In genomic region chr19:4352701-4353121, GRCh38 we compare ENCODE assay signal across 8 cellular contexts. TPM values are rescaled to one million over a fixed set of nuclear protein-coding genes. Genes with fewer than 3 reads are reported as not detected.
DNase-seq lines count a peak whose midpoint lies in the region; ATAC-seq and TF ChIP-seq lines count a peak whose summit lies in the region.

No MANE protein-coding gene starts in this region.

- H3K4me1 ChIP-seq in upper lobe of left lung = no peaks in the 10 kb centered on the region

- H3K9me3 Mint-ChIP-seq in activated CD4-positive, alpha-beta T cell treated with anti-CD3 and anti-CD28 coated beads, Interleukin-2, amount 10 ng/mL, durations not matched to agents 24 days and 14 days = no peaks in the 10 kb centered on the region
- H3K9me3 Mint-ChIP-seq in endothelial cell (ENCODE audit: unreplicated experiment) = no peaks in the 10 kb centered on the region
- no peaks in the 10 kb centered on the region for H3K9me3 Mint-ChIP-seq in naive thymus-derived CD8-positive, alpha-beta T cell

- no peak overlapping the region for H3K27ac Mint-ChIP-seq in activated CD4-positive, alpha-beta T cell treated with anti-CD3 and anti-CD28 coated beads, Interleukin-2, amount 10 ng/mL, durations not matched to agents 24 days and 14 days
- H3K27ac Mint-ChIP-seq in endothelial cell (ENCODE audit: unreplicated experiment) = no peak overlapping the region
- H3K27ac Mint-ChIP-seq in naive thymus-derived CD8-positive, alpha-beta T cell = peak overlapping the region in 5 of 10 donors; percentile 48 to 74 (median 57)

- 37 to 62% methylated on average over 9 of the region's 9 CpGs for WGBS in upper lobe of left lung, 2 donors

- no peaks in the 10 kb centered on the region for H3K27me3 Mint-ChIP-seq in activated CD4-positive, alpha-beta T cell treated with anti-CD3 and anti-CD28 coated beads, Interleukin-2, amount 10 ng/mL, durations not matched to agents 24 days and 14 days
- H3K27me3 Mint-ChIP-seq in endothelial cell (ENCODE audit: unreplicated experiment) = peaks cover 3% of the 10 kb centered on the region
- no peaks in the 10 kb centered on the region for H3K27me3 Mint-ChIP-seq in naive thymus-derived CD8-positive, alpha-beta T cell

- no peak overlapping the region for H3K4me3 ChIP-seq in upper lobe of left lung

- TF ChIP-seq CTCF in GM12874 (IDR thresholded peaks at IDR 0.05; ENCODE audit: insufficient read depth, low read depth, low read length) (peak; percentile 91), endothelial cell (IDR thresholded peaks at IDR 0.05; ENCODE audit: unreplicated experiment) (peak; percentile 91), upper lobe of left lung (IDR thresholded peaks at IDR 0.05) (peak; percentile 48 to 95 (median 67))

- no peak overlapping the region for H3K4me3 Mint-ChIP-seq in activated CD4-positive, alpha-beta T cell treated with anti-CD3 and anti-CD28 coated beads, Interleukin-2, amount 10 ng/mL, durations not matched to agents 24 days and 14 days
- H3K4me3 Mint-ChIP-seq in endothelial cell (ENCODE audit: unreplicated experiment) = no peak overlapping the region
- H3K4me3 Mint-ChIP-seq in naive thymus-derived CD8-positive, alpha-beta T cell = no peak overlapping the region

- POLR2A ChIA-PET in naive thymus-derived CD8-positive, alpha-beta T cell (lab: Charles Lee) = interaction anchor here (0.6 to 2.1 kb wide), 10 partner anchors 9 to 298 kb away, joined by 3 to 21 read pairs (median 4); partner anchors contain the start of genes CHAF1A, FSD1, MPND and SH3GL1

- DNase-seq in NCI-H2171 treated with DMSO at 0.1 percent for 48 hours (lab: John Stamatoyannopoulos, UW) (peak; percentile 64), endothelial cell (ENCODE audit: low spot score) (peak; percentile 69), upper lobe of left lung (no peak), mesenteric fat pad (ENCODE audit: low spot score) (no peak)
- DNase-seq in activated CD4-positive, alpha-beta T cell treated with anti-CD3 and anti-CD28 coated beads, Interleukin-2, amount 10 ng/mL, durations not matched to agents 24 days and 14 days = peak; percentile 86
- peak; percentile 33 to 86 (median 64) for DNase-seq in naive thymus-derived CD8-positive, alpha-beta T cell

- H3K27ac ChIP-seq in upper lobe of left lung = no peak overlapping the region

- H3K36me3 Mint-ChIP-seq in activated CD4-positive, alpha-beta T cell treated with anti-CD3 and anti-CD28 coated beads, Interleukin-2, amount 10 ng/mL, durations not matched to agents 24 days and 14 days (ENCODE audit: low read depth) = peaks cover 6% of the 10 kb centered on the region
- H3K36me3 Mint-ChIP-seq in endothelial cell (ENCODE audit: low read depth, unreplicated experiment) = peaks cover 3% of the 10 kb centered on the region
- H3K36me3 Mint-ChIP-seq in naive thymus-derived CD8-positive, alpha-beta T cell = peaks cover 0 to 7% (median 0%) of the 10 kb centered on the region in 3 donors

- no peak for TF ChIP-seq EP300 in upper lobe of left lung (IDR thresholded peaks at IDR 0.05)

- H3K27me3 ChIP-seq in upper lobe of left lung = no peaks in the 10 kb centered on the region

- ATAC-seq in naive thymus-derived CD8-positive, alpha-beta T cell = peak; percentile 74 to 85
- ATAC-seq in upper lobe of left lung (ENCODE audit: low FRiP score in 2 of 2) (peak; percentile 60 to 84), HG02973 (IDR thresholded peaks at IDR 0.05; ENCODE audit: unreplicated experiment) (no peak)

- TF ChIP-seq POLR2A in upper lobe of left lung (IDR thresholded peaks at IDR 0.05) = no peak

- peaks cover 0 to 17% (median 3%) of the 10 kb centered on the region in 4 donors for H3K36me3 ChIP-seq in upper lobe of left lung

- H3K4me1 Mint-ChIP-seq in activated CD4-positive, alpha-beta T cell treated with anti-CD3 and anti-CD28 coated beads, Interleukin-2, amount 10 ng/mL, durations not matched to agents 24 days and 14 days = peaks cover 2% of the 10 kb centered on the region
- no peaks in the 10 kb centered on the region for H3K4me1 Mint-ChIP-seq in endothelial cell (ENCODE audit: unreplicated experiment)
- H3K4me1 Mint-ChIP-seq in naive thymus-derived CD8-positive, alpha-beta T cell = peaks cover 1 to 6% (median 4%) of the 10 kb centered on the region in 4 donors

- no peaks in the 10 kb centered on the region for H3K9me3 ChIP-seq in upper lobe of left lung

- intact Hi-C loops in activated CD4-positive, alpha-beta T cell treated with anti-CD3 and anti-CD28 coated beads, Interleukin-2, amount 10 ng/mL, durations not matched to agents 24 days and 14 days (cut with micrococcal nuclease) = loop anchor here (1.0 kb wide), 1 partner anchor 85 kb away; no protein-coding TSS in a partner anchor

RNA-seq across cellular contexts. Expression of gene MPND, which starts 9.3 kb away (rescaled TPM):
- 20.6 and 21.0 TPM in 2 replicates for total RNA-seq in activated CD4-positive, alpha-beta T cell treated with anti-CD3 and anti-CD28 coated beads, Interleukin-2, amount 10 ng/mL, durations not matched to agents 24 days and 14 days
- total RNA-seq in endothelial cell (ENCODE audit: unreplicated experiment) = 18.3 TPM
- total RNA-seq in naive thymus-derived CD8-positive, alpha-beta T cell = 10 to 100 TPM; 18.9 to 22.1 TPM
- polyA plus RNA-seq in naive thymus-derived CD8-positive, alpha-beta T cell = 1 to 10 TPM; 4.6 to 5.3 (median 4.7) TPM
- 10 to 100 TPM in 4 of 6 donors, 1 to 10 TPM in 2; 7.7 to 37.1 (median 15.6) TPM for total RNA-seq in upper lobe of left lung
- 14.4 TPM for total RNA-seq in mesenteric fat pad

RNA-seq across cellular contexts. Expression of gene STAP2, which starts 14.1 kb away (rescaled TPM):
- total RNA-seq in activated CD4-positive, alpha-beta T cell treated with anti-CD3 and anti-CD28 coated beads, Interleukin-2, amount 10 ng/mL, durations not matched to agents 24 days and 14 days = 14.2 and 16.8 TPM in 2 replicates
- total RNA-seq in endothelial cell (ENCODE audit: unreplicated experiment) (66.2 TPM), upper lobe of left lung (10 to 100 TPM; 11.2 to 39.8 (median 14.7) TPM), mesenteric fat pad (3.0 TPM)
- total RNA-seq in naive thymus-derived CD8-positive, alpha-beta T cell = 1 to 10 TPM; 1.4 to 2.3 TPM
- 1 to 10 TPM; 1.3 to 2.6 (median 1.5) TPM for polyA plus RNA-seq in naive thymus-derived CD8-positive, alpha-beta T cell

RNA-seq across cellular contexts. Expression of gene SH3GL1, which starts 47.6 kb away (rescaled TPM):
- total RNA-seq in activated CD4-positive, alpha-beta T cell treated with anti-CD3 and anti-CD28 coated beads, Interleukin-2, amount 10 ng/mL, durations not matched to agents 24 days and 14 days = 53.8 and 56.8 TPM in 2 replicates
- 128 TPM for total RNA-seq in endothelial cell (ENCODE audit: unreplicated experiment)
- 10 to 100 TPM; 38.3 to 38.6 TPM for total RNA-seq in naive thymus-derived CD8-positive, alpha-beta T cell
- 10 to 100 TPM; 11.8 to 20.4 (median 12.3) TPM for polyA plus RNA-seq in naive thymus-derived CD8-positive, alpha-beta T cell
- total RNA-seq in upper lobe of left lung = 10 to 100 TPM; 27.4 to 60.1 (median 53.8) TPM
- 91.2 TPM for total RNA-seq in mesenteric fat pad

RNA-seq across cellular contexts. Expression of gene FSD1, which starts 48.3 kb away (rescaled TPM):
- total RNA-seq in activated CD4-positive, alpha-beta T cell treated with anti-CD3 and anti-CD28 coated beads, Interleukin-2, amount 10 ng/mL, durations not matched to agents 24 days and 14 days = 44.2 and 44.3 TPM in 2 replicates
- total RNA-seq in endothelial cell (ENCODE audit: unreplicated experiment) (19.0 TPM), upper lobe of left lung (1 to 10 TPM in 2 of 6 donors, under 1 TPM in 4; 0.54 to 2.1 (median 0.82) TPM), mesenteric fat pad (not detected)
- total RNA-seq in naive thymus-derived CD8-positive, alpha-beta T cell = 1 to 10 TPM; 1.4 to 4.0 TPM
- 1 to 10 TPM; 1.5 to 3.9 (median 3.4) TPM for polyA plus RNA-seq in naive thymus-derived CD8-positive, alpha-beta T cell

RNA-seq across cellular contexts. Expression of gene CHAF1A, which starts 49.7 kb away (rescaled TPM):
- total RNA-seq in activated CD4-positive, alpha-beta T cell treated with anti-CD3 and anti-CD28 coated beads, Interleukin-2, amount 10 ng/mL, durations not matched to agents 24 days and 14 days = 99.4 and 103 TPM in 2 replicates
- total RNA-seq in endothelial cell (ENCODE audit: unreplicated experiment) (29.8 TPM), upper lobe of left lung (10 to 100 TPM in 3 of 6 donors, 1 to 10 TPM in 3; 3.3 to 16.8 (median 10.1) TPM), mesenteric fat pad (6.0 TPM)
- 10 to 100 TPM in 1 of 2 experiments, 1 to 10 TPM in 1; 7.5 to 10.9 TPM for total RNA-seq in naive thymus-derived CD8-positive, alpha-beta T cell
- 1 to 10 TPM; 1.7 to 2.4 (median 2.1) TPM for polyA plus RNA-seq in naive thymus-derived CD8-positive, alpha-beta T cell

Comparison
In these comparisons a context has a peak if more than half of its experiments do, and no peak if none do; other contexts are left out.
1. DNase-seq: peak in NCI-H2171 treated with DMSO at 0.1 percent for 48 hours (single experiment), activated CD4-positive, alpha-beta T cell treated with anti-CD3 and anti-CD28 coated beads, Interleukin-2, amount 10 ng/mL, durations not matched to agents 24 days and 14 days (single experiment), endothelial cell (single experiment) and naive thymus-derived CD8-positive, alpha-beta T cell (10 of 10); none in upper lobe of left lung (0 of 2) and mesenteric fat pad (single experiment).
2. Peak in every context shown above with its lines, with median percentiles within 50 percentile points of each other: CTCF ChIP-seq.